ENCODE assay signal across 12 cellular contexts in genomic region chr6:36610576-36611336, GRCh38. TPM values are rescaled to one million over a fixed set of nuclear protein-coding genes. Genes with fewer than 3 reads are reported as not detected.
DNase-seq lines count a peak whose midpoint lies in the region; ATAC-seq and TF ChIP-seq lines count a peak whose summit lies in the region.
"Had no signal": no experiment of that assay in that cellular context is flagged by ENCODE, and none has a peak within 500 bp of the region (broad histone marks: within the 10 kb centered on the region; RNA-seq: fewer than 3 reads in every experiment).

No MANE protein-coding gene starts in this region.

- peaks cover 18% of the 10 kb centered on the region for H3K36me3 Mint-ChIP-seq in activated naive CD8-positive, alpha-beta T cell
- H3K36me3 Mint-ChIP-seq in mesothelial cell of epicardium: peaks cover 54% of the 10 kb centered on the region

- peaks cover 82% of the 10 kb centered on the region for H3K36me3 ChIP-seq in OCI-LY7 (ENCODE audit: insufficient read depth, low read length)

- H3K4me2 ChIP-seq in OCI-LY7 (ENCODE audit: low read length): no peak overlapping the region

- H3K27ac Mint-ChIP-seq in activated naive CD8-positive, alpha-beta T cell: peak overlapping the region; percentile 89
- peak overlapping the region; percentile 40 for H3K27ac Mint-ChIP-seq in mesothelial cell of epicardium

- H3K4me1 ChIP-seq in right cardiac atrium (ENCODE audit: control insufficient read depth, insufficient read depth, low read length) (peaks cover 10% of the 10 kb centered on the region), OCI-LY7 (ENCODE audit: insufficient read depth, low read length, poor library complexity, severe bottlenecking) (peaks cover 6% of the 10 kb centered on the region)

- H3K9me3 Mint-ChIP-seq in activated naive CD8-positive, alpha-beta T cell (ENCODE audit: low read depth): no peaks in the 10 kb centered on the region
- peaks cover 10% of the 10 kb centered on the region for H3K9me3 Mint-ChIP-seq in mesothelial cell of epicardium

- TF ChIP-seq CTCF in mesothelial cell of epicardium (IDR thresholded peaks at IDR 0.05; ENCODE audit: unreplicated experiment) (no peak), OCI-LY7 (conservative IDR thresholded peaks at IDR 0.05; ENCODE audit: low read length) (no peak)

- ATAC-seq in right cardiac atrium: no peak
- ATAC-seq: heart left ventricle had no signal

- peaks cover 52% of the 10 kb centered on the region for H3K4me1 Mint-ChIP-seq in activated naive CD8-positive, alpha-beta T cell (ENCODE audit: low read depth)
- peaks cover 24% of the 10 kb centered on the region for H3K4me1 Mint-ChIP-seq in mesothelial cell of epicardium

- POLR2A ChIA-PET in OCI-LY7 (lab: Charles Lee): interaction anchor here (0.6 to 0.7 kb wide), 4 partner anchors 10 to 144 kb away, joined by 3 to 4 read pairs (median 3); no protein-coding TSS in a partner anchor

- H3K27ac ChIP-seq in right cardiac atrium (ENCODE audit: low read length): peak overlapping the region; percentile 25
- no peak overlapping the region for H3K27ac ChIP-seq in OCI-LY7 (ENCODE audit: low read depth, low read length, poor library complexity, severe bottlenecking)

- no peak for TF ChIP-seq POLR2A in erythroblast (IDR thresholded peaks at IDR 0.05; ENCODE audit: low read length)

- DNase-seq in right cardiac atrium (peak in 1 of 3 donors; percentile 8), cardiac septum (ENCODE audit: low spot score) (no peak), mesothelial cell of epicardium (ENCODE audit: low spot score in 2 of 2, unreplicated experiment in 2 of 2) (no peak), OCI-LY7 (ENCODE audit: low spot score) (no peak), NCI-H1092 (lab: John Stamatoyannopoulos, UW) (no peak), erythroblast (lab: John Stamatoyannopoulos, UW) (no peak), GOT3 (lab: John Stamatoyannopoulos, UW) (no peak)
- DNase-seq: heart left ventricle, NCI-H748 treated with DMSO at 0.1 percent for 48 hours had no signal

- no peaks in the 10 kb centered on the region for H3K27me3 ChIP-seq in right cardiac atrium (ENCODE audit: control insufficient read depth, insufficient read depth)
- H3K27me3 ChIP-seq: dorsolateral prefrontal cortex, heart left ventricle had no signal

- intact Hi-C loops in right cardiac atrium (cut with DNase I): no loop called here
- intact Hi-C loops in cardiac septum (cut with DNase I): loop anchor here (10.0 kb wide), 1 partner anchor 224 kb away; the partner anchor contains the start of gene CPNE5
- intact Hi-C loops in OCI-LY7 (cut with micrococcal nuclease; ENCODE audit: unreplicated experiment): no loop called here

- peaks cover 1% of the 10 kb centered on the region; the same call in 1 of the 2 replicates for H3K79me2 ChIP-seq in OCI-LY7 (ENCODE audit: insufficient read depth, low read depth, low read length)

- H3K9me3 ChIP-seq in right cardiac atrium (ENCODE audit: control insufficient read depth, low read length) (no peaks in the 10 kb centered on the region), OCI-LY7 (ENCODE audit: low read length) (no peaks in the 10 kb centered on the region)
- H3K9me3 ChIP-seq: heart left ventricle had no signal

- 77% methylated on average over 3 of the region's 3 CpGs for WGBS in right cardiac atrium

- no peak overlapping the region for H3K4me3 ChIP-seq in right cardiac atrium (ENCODE audit: low read length)
- H3K4me3 ChIP-seq in OCI-LY7 (ENCODE audit: low read depth, low read length, poor library complexity, severe bottlenecking): no peak overlapping the region
- H3K4me3 ChIP-seq: dorsolateral prefrontal cortex, heart left ventricle, skin epidermis had no signal

- no peaks in the 10 kb centered on the region for H3K27me3 Mint-ChIP-seq in activated naive CD8-positive, alpha-beta T cell
- H3K27me3 Mint-ChIP-seq in mesothelial cell of epicardium (ENCODE audit: low read depth): no peaks in the 10 kb centered on the region

- no TSS peak for BruUV-seq in OCI-LY7 (replicated peaks; lab: Mats Ljungman, UMichigan)

- CTCF ChIA-PET in OCI-LY7 (lab: Charles Lee; ENCODE audit: unreplicated experiment): interaction anchor here (0.6 kb wide), 1 partner anchor 74 kb away, joined by 3 read pairs; no protein-coding TSS in a partner anchor

- no peaks in the 10 kb centered on the region for H3K9me2 ChIP-seq in OCI-LY7 (ENCODE audit: insufficient read depth, low read length)

- H2AFZ ChIP-seq in OCI-LY7 (ENCODE audit: low read length): no peak overlapping the region

- H4K20me1 ChIP-seq in OCI-LY7 (ENCODE audit: insufficient read depth, low read length): peaks cover 9% of the 10 kb centered on the region; the same call in 1 of the 2 replicates

- no peak overlapping the region for H3K4me3 Mint-ChIP-seq in activated naive CD8-positive, alpha-beta T cell
- H3K4me3 Mint-ChIP-seq in mesothelial cell of epicardium: no peak overlapping the region

RNA-seq across cellular contexts. Expression of gene SRSF3, which starts 16.6 kb away (rescaled TPM):
- 100 to 1,000 TPM; 144 to 185 (median 151) TPM for total RNA-seq in right cardiac atrium
- 137 TPM for polyA plus RNA-seq in right cardiac atrium
- total RNA-seq in cardiac septum: 148 TPM
- 404 to 411 TPM (median 407 TPM) in 3 replicates for total RNA-seq in mesothelial cell of epicardium
- 316 and 557 TPM in 2 replicates for total RNA-seq in OCI-LY7 (2014; rRNA removed; shearing (Covaris generic))
- 498 and 539 TPM in 2 replicates for total RNA-seq in OCI-LY7 (2022)
